Comparison of ENCODE assay signal across 17 cellular contexts in genomic region chr5:78447775-78448424, GRCh38.
DNase-seq lines count a peak whose midpoint lies in the region; ATAC-seq, FAIRE-seq and TF ChIP-seq lines count a peak whose summit lies in the region.
"Had no signal": no experiment of that assay in that cellular context is flagged by ENCODE, and none has a peak within 500 bp of the region (broad histone marks: within the 10 kb centered on the region; RNA-seq: fewer than 3 reads in every experiment).

No MANE protein-coding gene starts in this region.

- ATAC-seq in HepG2 (no peak), right lobe of liver (no peak), GM21529 (IDR thresholded peaks at IDR 0.05; ENCODE audit: unreplicated experiment) (no peak)
- ATAC-seq in central memory CD8-positive, alpha-beta T cell (replicated peaks; ENCODE audit: extremely low read depth, poor library complexity, severe bottlenecking): no peak

- no peak for TF ChIP-seq EP300 in HepG2 (IDR thresholded peaks at IDR 0.05; ENCODE audit: low read depth in 2 of 2, low read length in 2 of 2)
- no peak for TF ChIP-seq EP300 in HepG2 (CRISPR knock-in tag; IDR thresholded peaks at IDR 0.05; ENCODE audit: borderline replicate concordance)

- H3K36me3 ChIP-seq in HepG2 (replicated peaks in 1 of 2; ENCODE audit: control insufficient read depth in 1 of 2, insufficient read depth in 2 of 2, low read length in 2 of 2) (no peaks in the 10 kb centered on the region), right lobe of liver (no peaks in the 10 kb centered on the region)

- H3K27ac Mint-ChIP-seq in central memory CD8-positive, alpha-beta T cell (ENCODE audit: low read depth): peak overlapping the region; percentile 88
- H3K27ac Mint-ChIP-seq: H9 had no signal

- H3K27me3 ChIP-seq in HepG2 (ENCODE audit: control insufficient read depth in 1 of 2, insufficient read depth in 2 of 2, low read length in 2 of 2) (no peaks in the 10 kb centered on the region), right lobe of liver (no peaks in the 10 kb centered on the region)
- H3K27me3 ChIP-seq: BLaER1 had no signal

- H3K36me3 Mint-ChIP-seq in central memory CD8-positive, alpha-beta T cell (ENCODE audit: insufficient read depth): peaks cover 3% of the 10 kb centered on the region

- intact Hi-C loops in HepG2 (cut with micrococcal nuclease; ENCODE audit: unreplicated experiment) (no loop called here), right lobe of liver (cut with DNase I) (no loop called here)

- H3K27me3 Mint-ChIP-seq in central memory CD8-positive, alpha-beta T cell: no peaks in the 10 kb centered on the region
- H3K27me3 Mint-ChIP-seq: CD4-positive, alpha-beta memory T cell had no signal

- no peaks in the 10 kb centered on the region for H3K9me3 ChIP-seq in HepG2 (ENCODE audit: low read length)
- H3K9me3 ChIP-seq in right lobe of liver: no peaks in the 10 kb centered on the region

- WGBS in HepG2 (ENCODE audit: low lambda C conversion rate): 89% methylated on average over 3 of the region's 3 CpGs
- 92% methylated on average over 3 of the region's 3 CpGs for WGBS in right lobe of liver (ENCODE audit: insufficient coverage, low coverage, low lambda C conversion rate, missing lambda C conversion rate)

- TF ChIP-seq RAD21 in HepG2 (CRISPR knock-in tag; IDR thresholded peaks at IDR 0.05): no peak

- peaks cover 6% of the 10 kb centered on the region for H3K9me3 Mint-ChIP-seq in central memory CD8-positive, alpha-beta T cell

- H3K4me1 Mint-ChIP-seq in central memory CD8-positive, alpha-beta T cell: peaks cover 5% of the 10 kb centered on the region
- H3K4me1 Mint-ChIP-seq: H9 had no signal

- no peak overlapping the region for H3K4me3 Mint-ChIP-seq in central memory CD8-positive, alpha-beta T cell
- H3K4me3 Mint-ChIP-seq: CD14-positive monocyte, H9 had no signal

- H2AFZ ChIP-seq in HepG2 (ENCODE audit: low read length): no peak overlapping the region

- H3K4me3 ChIP-seq in HepG2 (replicated peaks in 1 of 3; ENCODE audit: insufficient read depth in 1 of 3, low read depth in 2 of 3, low read length in 3 of 3): no peak overlapping the region
- no peak overlapping the region for H3K4me3 ChIP-seq in right lobe of liver
- H3K4me3 ChIP-seq: BLaER1 had no signal

- POLR2A ChIA-PET in HepG2 (lab: Yijun Ruan, JAX): interaction anchor here (0.6 kb wide), 1 partner anchor 1960 kb away, joined by 3 read pairs; the partner anchor contains the start of gene ZFYVE16

- H3K79me2 ChIP-seq in HepG2 (ENCODE audit: insufficient read depth, low read length): no peaks in the 10 kb centered on the region

- no peak for FAIRE-seq in HepG2 (lab: Jason Lieb, UNC)
- FAIRE-seq: H1 had no signal

- H3K4me2 ChIP-seq in HepG2 (ENCODE audit: low read depth, low read length): no peak overlapping the region
- H3K4me2 ChIP-seq: BLaER1 had no signal

- no peak overlapping the region for H3K9ac ChIP-seq in HepG2 (ENCODE audit: insufficient read depth, low read depth, low read length)
- H3K9ac ChIP-seq: BLaER1 had no signal

- H3K4me1 ChIP-seq in HepG2 (ENCODE audit: insufficient read depth, low read length) (no peaks in the 10 kb centered on the region), right lobe of liver (no peaks in the 10 kb centered on the region)
- H3K4me1 ChIP-seq: BLaER1 had no signal

- in situ Hi-C loops in HepG2 (cut with HindIII; ENCODE audit: extremely low pct_ligation_motif_present, low pct_unique_long_range_greater_than_20kb): no loop called here

- no peak for DNase-seq in HepG2 (ENCODE audit: low spot score)
- DNase-seq in right lobe of liver: no peak
- DNase-seq in SKM-1 (lab: John Stamatoyannopoulos, UW; ENCODE audit: unreplicated experiment): peak; percentile 20
- no peak for DNase-seq in central memory CD8-positive, alpha-beta T cell (ENCODE audit: low spot score in 2 of 2)
- DNase-seq in substantia nigra (lab: John Stamatoyannopoulos, UW): no peak
- no peak for DNase-seq in pons (ENCODE audit: low spot score)
- no peak for DNase-seq in anterior cingulate cortex (lab: John Stamatoyannopoulos, UW)
- DNase-seq: 8988T; CD4-positive, alpha-beta memory T cell; DMS153; DMS79; GF-D8; H9 had no signal

- CTCF ChIA-PET in HepG2 (lab: Yijun Ruan, JAX; ENCODE audit: low intra/inter-chr PET ratio, low total read pairs): no interaction called here

- BruUV-seq in HepG2 (replicated peaks; lab: Mats Ljungman, UMichigan): no TSS peak

- H3K27ac ChIP-seq in HepG2 (ENCODE audit: extremely low read length, insufficient read depth, low read length) (no peak overlapping the region), right lobe of liver (no peak overlapping the region), substantia nigra (ENCODE audit: low read depth, low read length, poor library complexity, severe bottlenecking) (no peak overlapping the region)
- H3K27ac ChIP-seq: BLaER1 had no signal

- TF ChIP-seq CTCF in HepG2 (CRISPR knock-in tag; IDR thresholded peaks at IDR 0.05): no peak
- TF ChIP-seq CTCF in right lobe of liver (IDR thresholded peaks at IDR 0.05): no peak

- TF ChIP-seq POLR2A in HepG2 (IDR thresholded peaks at IDR 0.05; ENCODE audit: insufficient read depth in 1 of 2, low read depth in 2 of 2, low read length in 2 of 2): no peak
- no peak for TF ChIP-seq POLR2A in right lobe of liver (IDR thresholded peaks at IDR 0.05)

- no peaks in the 10 kb centered on the region for H4K20me1 ChIP-seq in HepG2 (ENCODE audit: insufficient read depth, low read length)
- H4K20me1 ChIP-seq: BLaER1 had no signal

TF ChIP-seq in HepG2, 621 proteins besides CTCF, POLR2A, EP300 and RAD21 (continues in another document):
- no peak for TF ChIP-seq RERE (CRISPR knock-in tag; IDR thresholded peaks at IDR 0.05; ENCODE audit: low read depth)
- no peak for TF ChIP-seq ZNF430 (CRISPR knock-in tag; IDR thresholded peaks at IDR 0.05)
- peak; percentile 99 for TF ChIP-seq HNRNPK (IDR thresholded peaks at IDR 0.05; ENCODE audit: low read depth, low read length, poor library complexity, severe bottlenecking)
- no peak for TF ChIP-seq ZNF33A (CRISPR knock-in tag; IDR thresholded peaks at IDR 0.05; ENCODE audit: borderline replicate concordance)
- no peak for TF ChIP-seq TFE3 (CRISPR knock-in tag; IDR thresholded peaks at IDR 0.05)
- no peak for TF ChIP-seq ATRX (CRISPR knock-in tag; IDR thresholded peaks at IDR 0.05; ENCODE audit: borderline replicate concordance)
- TF ChIP-seq EZH2 (conservative IDR thresholded peaks at IDR 0.05; ENCODE audit: low read depth, low read length): no peak
- no peak for TF ChIP-seq BRF2 (CRISPR knock-in tag; IDR thresholded peaks at IDR 0.05)
- no peak for TF ChIP-seq ARID2 (CRISPR knock-in tag; IDR thresholded peaks at IDR 0.05; ENCODE audit: borderline replicate concordance)
